8 cellular contexts compared by ENCODE assay signal in the genomic region with DNA sequence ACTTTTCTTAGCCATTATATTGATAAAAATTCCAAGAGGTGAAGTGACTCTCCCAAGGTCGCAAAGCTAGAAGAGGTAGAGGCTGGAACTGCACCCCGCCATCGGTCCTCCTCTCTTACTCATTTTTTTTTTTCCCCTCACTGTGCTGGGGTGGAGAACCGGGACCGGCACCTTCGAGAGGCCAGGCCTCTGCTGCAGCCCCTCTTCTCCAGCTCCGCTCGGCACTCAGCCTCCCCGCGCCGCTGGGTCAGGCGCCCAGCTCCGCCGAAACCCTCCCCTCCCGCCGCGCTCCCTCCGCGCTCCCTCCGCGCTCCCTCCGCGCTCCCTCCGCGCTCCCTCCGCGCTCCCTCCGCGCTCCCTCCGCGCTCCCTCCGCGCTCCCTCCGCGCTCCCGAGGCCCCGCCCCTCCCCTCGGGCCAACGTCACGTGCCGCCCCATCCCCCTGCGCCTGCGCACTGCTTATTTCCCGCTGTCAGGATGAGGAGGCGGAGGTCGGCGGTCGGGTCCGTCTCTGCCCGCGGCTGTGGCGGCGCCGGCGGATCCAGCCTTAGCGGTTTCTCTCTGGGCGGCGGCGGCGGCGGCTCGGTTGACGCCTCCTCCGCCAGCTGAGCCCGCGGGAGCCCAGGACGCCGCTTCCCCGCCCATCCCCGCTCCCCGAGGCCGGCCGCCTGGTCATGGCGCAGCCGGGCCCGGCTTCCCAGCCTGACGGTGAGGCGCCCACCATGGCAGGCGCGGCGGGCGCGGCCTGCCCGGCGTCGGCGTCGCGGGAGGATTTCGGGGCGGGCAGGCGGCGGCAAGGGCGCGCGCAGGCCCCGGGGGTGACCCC. TPM values are rescaled to one million over a fixed set of nuclear protein-coding genes. Genes with fewer than 3 reads are reported as not detected.
DNase-seq lines count a peak whose midpoint lies in the region; ATAC-seq and TF ChIP-seq lines count a peak whose summit lies in the region.

A gene with protein sequence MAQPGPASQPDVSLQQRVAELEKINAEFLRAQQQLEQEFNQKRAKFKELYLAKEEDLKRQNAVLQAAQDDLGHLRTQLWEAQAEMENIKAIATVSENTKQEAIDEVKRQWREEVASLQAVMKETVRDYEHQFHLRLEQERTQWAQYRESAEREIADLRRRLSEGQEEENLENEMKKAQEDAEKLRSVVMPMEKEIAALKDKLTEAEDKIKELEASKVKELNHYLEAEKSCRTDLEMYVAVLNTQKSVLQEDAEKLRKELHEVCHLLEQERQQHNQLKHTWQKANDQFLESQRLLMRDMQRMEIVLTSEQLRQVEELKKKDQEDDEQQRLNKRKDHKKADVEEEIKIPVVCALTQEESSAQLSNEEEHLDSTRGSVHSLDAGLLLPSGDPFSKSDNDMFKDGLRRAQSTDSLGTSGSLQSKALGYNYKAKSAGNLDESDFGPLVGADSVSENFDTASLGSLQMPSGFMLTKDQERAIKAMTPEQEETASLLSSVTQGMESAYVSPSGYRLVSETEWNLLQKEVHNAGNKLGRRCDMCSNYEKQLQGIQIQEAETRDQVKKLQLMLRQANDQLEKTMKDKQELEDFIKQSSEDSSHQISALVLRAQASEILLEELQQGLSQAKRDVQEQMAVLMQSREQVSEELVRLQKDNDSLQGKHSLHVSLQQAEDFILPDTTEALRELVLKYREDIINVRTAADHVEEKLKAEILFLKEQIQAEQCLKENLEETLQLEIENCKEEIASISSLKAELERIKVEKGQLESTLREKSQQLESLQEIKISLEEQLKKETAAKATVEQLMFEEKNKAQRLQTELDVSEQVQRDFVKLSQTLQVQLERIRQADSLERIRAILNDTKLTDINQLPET (plus strand): TSS at position 471 of the 825 bp plus-strand sequence. CDS start 203 bp downstream, at position 674.

- H3K23me2 ChIP-seq in H9 (ENCODE audit: insufficient read length, low read depth, low read length, poor library complexity, severe bottlenecking) = peaks cover 7% of the 10 kb centered on the region

- H3K4me3 ChIP-seq in SU-DHL-6 (ENCODE audit: insufficient read depth, low read length, poor library complexity, severe bottlenecking) (peak within 1 kb of the TSS; percentile 65), ovary (peak within 1 kb of the TSS; percentile 93), thoracic aorta (peak within 1 kb of the TSS; percentile 93)

- H3K36me3 ChIP-seq in SU-DHL-6 (ENCODE audit: low read length) (no peaks in the 10 kb centered on the region), ovary (no peaks in the 10 kb centered on the region), thoracic aorta (no peaks in the 10 kb centered on the region)

- peaks cover 3% of the 10 kb centered on the region; the same call in 1 of the 2 replicates for H3K4me1 ChIP-seq in H9 (ENCODE audit: insufficient read depth, low read length)
- H3K4me1 ChIP-seq in ovary (ENCODE audit: insufficient read depth) = peaks cover 6% of the 10 kb centered on the region
- H3K4me1 ChIP-seq in thoracic aorta (ENCODE audit: control insufficient read depth in 1 of 2, low read depth in 2 of 2) = peaks cover 23 to 25% of the 10 kb centered on the region in 2 donors

- peak within 1 kb of the TSS; percentile 87 to 92 for H3K4me3 Mint-ChIP-seq in H9
- H3K4me3 Mint-ChIP-seq in activated naive CD8-positive, alpha-beta T cell treated with anti-CD3 and anti-CD28 coated beads for 36 hours = peak within 1 kb of the TSS; percentile 91

- H3K27ac ChIP-seq in H9 (ENCODE audit: insufficient read length, low read depth, low read length) (no peak within 1 kb of the TSS), SU-DHL-6 (ENCODE audit: low read depth, low read length) (peak within 1 kb of the TSS; percentile 73), ovary (peak within 1 kb of the TSS; percentile 66 to 73), thoracic aorta (peak within 1 kb of the TSS; percentile 75 to 89)

- no peak within 1 kb of the TSS for H3K56ac ChIP-seq in H9 (ENCODE audit: insufficient read length, low read depth, low read length)

- ATAC-seq in thoracic aorta (ENCODE audit: insufficient number of reproducible peaks, low FRiP score, low read depth) = peak; percentile 80

- no peak within 1 kb of the TSS for H4K8ac ChIP-seq in H9 (replicated peaks; ENCODE audit: insufficient read length, low read depth, low read length)

- no peak within 1 kb of the TSS for H2BK5ac ChIP-seq in H9 (ENCODE audit: insufficient read length, low read length)

- H2BK12ac ChIP-seq in H9 (ENCODE audit: insufficient read length, low read depth, low read length) = no peak within 1 kb of the TSS

- no peak within 1 kb of the TSS for H3K23ac ChIP-seq in H9 (ENCODE audit: insufficient read length, low read depth, low read length)

- H3K36me3 Mint-ChIP-seq in H9 (ENCODE audit: insufficient read depth in 1 of 3, low read depth in 3 of 3) = peaks cover 0 to 5% (median 0%) of the 10 kb centered on the region in 3 experiments; a peak in 4 of 7 replicates
- H3K36me3 Mint-ChIP-seq in activated naive CD8-positive, alpha-beta T cell treated with anti-CD3 and anti-CD28 coated beads for 36 hours = peaks cover 13% of the 10 kb centered on the region

- H3K79me2 ChIP-seq in H9 (ENCODE audit: insufficient read depth, low read length) (peaks cover 22% of the 10 kb centered on the region; the same call in 1 of the 2 replicates), SU-DHL-6 (ENCODE audit: insufficient read depth, low read length) (peaks cover 44% of the 10 kb centered on the region)

- H3K9me3 ChIP-seq in H9 (ENCODE audit: control insufficient read depth, low read depth, low read length) (no peaks in the 10 kb centered on the region), SU-DHL-6 (ENCODE audit: insufficient read depth, low read length) (no peaks in the 10 kb centered on the region), ovary (no peaks in the 10 kb centered on the region), thoracic aorta (no peaks in the 10 kb centered on the region)

- H3K27me3 Mint-ChIP-seq in H9 (ENCODE audit: low read depth) = peaks cover 2% of the 10 kb centered on the region
- no peaks in the 10 kb centered on the region for H3K27me3 Mint-ChIP-seq in activated naive CD8-positive, alpha-beta T cell treated with anti-CD3 and anti-CD28 coated beads for 36 hours

- TF ChIP-seq EP300 in ovary (IDR thresholded peaks at IDR 0.05) = no peak

- H3K14ac ChIP-seq in H9 (ENCODE audit: insufficient read depth, low read length) = peak within 1 kb of the TSS; percentile 86; the same call in 1 of the 2 replicates

- H3K9ac ChIP-seq in H9 (ENCODE audit: extremely low read depth, insufficient read length, low read length) (peak within 1 kb of the TSS; percentile 42), SU-DHL-6 (ENCODE audit: low read length) (peak within 1 kb of the TSS; percentile 66)

- no peak within 1 kb of the TSS for H2AK5ac ChIP-seq in H9 (ENCODE audit: insufficient read length, low read length)

- H3T11ph ChIP-seq in H9 (ENCODE audit: low read length) = no peak within 1 kb of the TSS

- H3K4me1 Mint-ChIP-seq in H9 = peaks cover 27 to 29% of the 10 kb centered on the region in 2 experiments
- peaks cover 29% of the 10 kb centered on the region for H3K4me1 Mint-ChIP-seq in activated naive CD8-positive, alpha-beta T cell treated with anti-CD3 and anti-CD28 coated beads for 36 hours

- no peak within 1 kb of the TSS for H3K4ac ChIP-seq in H9 (ENCODE audit: low read depth, low read length)

- H4K91ac ChIP-seq in H9 (ENCODE audit: insufficient read length, low read depth, low read length) = no peak within 1 kb of the TSS

- H3K4me2 ChIP-seq in H9 (ENCODE audit: insufficient read depth, insufficient read length, low read length) (peak within 1 kb of the TSS; percentile 82), SU-DHL-6 (ENCODE audit: low read depth, low read length, poor library complexity, severe bottlenecking) (peak within 1 kb of the TSS; percentile 87)

- no peak within 1 kb of the TSS for H2BK20ac ChIP-seq in H9 (ENCODE audit: low read depth, low read length, poor library complexity, severe bottlenecking)

- H3K18ac ChIP-seq in H9 (ENCODE audit: insufficient read length, low read depth, low read length) = peak within 1 kb of the TSS; percentile 72

- TF ChIP-seq POLR2A in ovary (IDR thresholded peaks at IDR 0.05) = peak; percentile 81

- H4K20me1 ChIP-seq in H9 (ENCODE audit: control insufficient read depth, insufficient read depth, insufficient read length) (no peaks in the 10 kb centered on the region), SU-DHL-6 (ENCODE audit: low read depth, low read length) (peaks cover 4% of the 10 kb centered on the region; the same call in 1 of the 2 replicates)

- peaks cover 6% of the 10 kb centered on the region; the same call in 1 of the 2 replicates for H3F3A ChIP-seq in SU-DHL-6 (ENCODE audit: insufficient read depth)

- H3K9me3 Mint-ChIP-seq in H9 = no peaks in the 10 kb centered on the region
- H3K9me3 Mint-ChIP-seq in activated naive CD8-positive, alpha-beta T cell treated with anti-CD3 and anti-CD28 coated beads for 36 hours = no peaks in the 10 kb centered on the region

- peak; percentile 41; the same call in 2 of the 3 replicates for TF ChIP-seq CTCF in H9 (conservative IDR thresholded peaks at IDR 0.05)
- no peak for TF ChIP-seq CTCF in SU-DHL-6 (IDR thresholded peaks at IDR 0.05; ENCODE audit: insufficient read depth, low read length, poor library complexity, severe bottlenecking)
- no peak for TF ChIP-seq CTCF in ovary (IDR thresholded peaks at IDR 0.05)
- peak; percentile 54 for TF ChIP-seq CTCF in thoracic aorta (IDR thresholded peaks at IDR 0.05)

- H3K27me3 ChIP-seq in H9 (ENCODE audit: insufficient read depth, low read length) (no peaks in the 10 kb centered on the region), SU-DHL-6 (ENCODE audit: low read length) (no peaks in the 10 kb centered on the region), ovary (no peaks in the 10 kb centered on the region), thoracic aorta (replicated peaks; ENCODE audit: insufficient read depth) (no peaks in the 10 kb centered on the region)

- H2BK120ac ChIP-seq in H9 (ENCODE audit: low read depth, low read length, poor library complexity, severe bottlenecking) = no peak within 1 kb of the TSS

- no CpG with 5 or more reads among the region's 97 CpGs for WGBS in H9 (ENCODE audit: extremely low coverage, insufficient read length, low lambda C conversion rate)
- WGBS in ovary, 3 donors = 1 to 2% (median 1%) methylated on average over 52 to 96 of the region's 97 CpGs

- H3K79me1 ChIP-seq in H9 (ENCODE audit: insufficient read depth, low read depth, low read length, poor library complexity, severe bottlenecking) = no peaks in the 10 kb centered on the region

- intact Hi-C loops in head of caudate nucleus (cut with DNase I) = no loop called here
- intact Hi-C loops in ovary (cut with DNase I) = no loop called here

- no peak within 1 kb of the TSS for H4K5ac ChIP-seq in H9 (ENCODE audit: insufficient read length, low read depth, low read length)

- no peaks in the 10 kb centered on the region for H3K9me2 ChIP-seq in SU-DHL-6 (replicated peaks; ENCODE audit: insufficient read depth, low read length)

- peak within 1 kb of the TSS; percentile 49 for H2AFZ ChIP-seq in H9 (ENCODE audit: low read length)
- peak within 1 kb of the TSS; percentile 99 for H2AFZ ChIP-seq in SU-DHL-6 (ENCODE audit: low read depth, low read length, severe bottlenecking)

- peak within 1 kb of the TSS in 2 of 3 experiments; percentile 90 to 93; a peak in 3 of 7 replicates for H3K27ac Mint-ChIP-seq in H9
- peak within 1 kb of the TSS; percentile 95 for H3K27ac Mint-ChIP-seq in activated naive CD8-positive, alpha-beta T cell treated with anti-CD3 and anti-CD28 coated beads for 36 hours

- no peak within 1 kb of the TSS; the same call in 1 of the 2 replicates for H2BK15ac ChIP-seq in H9 (ENCODE audit: low read depth, low read length)

- DNase-seq in EH (ENCODE audit: low read depth) (peak; percentile 89), H9 (peak; percentile 92), NCI-H1092 treated with DMSO at 0.1 percent for 48 hours (lab: John Stamatoyannopoulos, UW) (peak; percentile 67), head of caudate nucleus (peak; percentile 72 to 96 (median 91)), ovary (peak; percentile 92 to 96 (median 93)), thoracic aorta (ENCODE audit: low spot score) (peak; percentile 69)
- peak; percentile 96 for DNase-seq in activated naive CD8-positive, alpha-beta T cell treated with anti-CD3 and anti-CD28 coated beads for 36 hours

RNA-seq across cellular contexts. Expression of the gene that starts here (rescaled TPM):
- total RNA-seq in H9 (2021) (44.6 and 46.9 TPM in 2 replicates), ovary (10 to 100 TPM; 19.5 to 48.7 (median 40.5) TPM), thoracic aorta (10 to 100 TPM; 36.4 to 47.0 TPM)
- total RNA-seq in activated naive CD8-positive, alpha-beta T cell treated with anti-CD3 and anti-CD28 coated beads for 36 hours = 10 to 100 TPM; 58.4 to 61.1 TPM
- polyA plus RNA-seq in ovary = 10 to 100 TPM; 15.1 to 36.6 TPM

Comparison
In these comparisons a context has a peak if more than half of its experiments do, and no peak if none do; other contexts are left out.
1. CTCF ChIP-seq: peak in H9 (single experiment) and thoracic aorta (single experiment); none in SU-DHL-6 (single experiment) and ovary (0 of 3).
2. Peak in every context shown above with its lines, with median percentiles within 50 percentile points of each other: DNase-seq and H3K4me3 ChIP-seq.